In genomic region chr3:138351151-138351550, GRCh38 we compare ENCODE assay signal across 33 cellular contexts. TPM values are rescaled to one million over a fixed set of nuclear protein-coding genes. Genes with fewer than 3 reads are reported as not detected.
DNase-seq lines count a peak whose midpoint lies in the region; ATAC-seq and TF ChIP-seq lines count a peak whose summit lies in the region.
"Had no signal": no experiment of that assay in that cellular context is flagged by ENCODE, and none has a peak within 500 bp of the region (broad histone marks: within the 10 kb centered on the region; RNA-seq: fewer than 3 reads in every experiment).

No MANE protein-coding gene starts in this region.

- no peak overlapping the region for H3K4me2 ChIP-seq in trophoblast cell (ENCODE audit: low read length)
- H3K4me2 ChIP-seq: A549 had no signal

- H4K91ac ChIP-seq in trophoblast cell (ENCODE audit: low read depth, low read length), result no peak overlapping the region

- intact Hi-C loops in heart right ventricle (cut with DNase I) (loop anchor here in 3 of 10 donors (5.0 kb wide), 1 partner anchor 46 kb away; no protein-coding TSS in a partner anchor), Right ventricle myocardium inferior (cut with DNase I) (no loop called here), dorsolateral prefrontal cortex (cut with DNase I) (loop anchor here in 1 of 2 donors (5.0 kb wide), 1 partner anchor 46 kb away; no protein-coding TSS in a partner anchor)

- no peak overlapping the region for H3K18ac ChIP-seq in trophoblast cell (ENCODE audit: low read length)

- H3K27me3 ChIP-seq in heart right ventricle (peaks cover 0 to 14% (median 0%) of the 10 kb centered on the region in 7 donors), dorsolateral prefrontal cortex (no peaks in the 10 kb centered on the region), trophoblast cell (ENCODE audit: insufficient read depth, low read length) (no peaks in the 10 kb centered on the region)
- H3K27me3 ChIP-seq: SJCRH30 had no signal

- no peak overlapping the region for H3K23ac ChIP-seq in trophoblast cell (ENCODE audit: low read length)

- H3K14ac ChIP-seq in trophoblast cell (ENCODE audit: low read length), result no peak overlapping the region

- H2BK5ac ChIP-seq in trophoblast cell (ENCODE audit: low read depth, low read length, poor library complexity), result no peak overlapping the region

- H3K27ac ChIP-seq in heart right ventricle (peak overlapping the region in 9 of 10 donors; percentile 22 to 99 (median 94)), dorsolateral prefrontal cortex (peak overlapping the region in 36 of 59 donors; percentile 3 to 96 (median 88)), trophoblast cell (ENCODE audit: low read depth, low read length) (no peak overlapping the region)
- H3K27ac ChIP-seq: A549, neutrophil, SJCRH30, VCaP had no signal

- no peaks in the 10 kb centered on the region for H3K9me3 ChIP-seq in heart right ventricle
- no peaks in the 10 kb centered on the region for H3K9me3 ChIP-seq in trophoblast cell (ENCODE audit: insufficient read depth, low read depth, low read length)
- H3K9me3 ChIP-seq: A549, neutrophil, SJCRH30 had no signal

- ATAC-seq in heart right ventricle (no peak), Right ventricle myocardium inferior (no peak), GM19467 (IDR thresholded peaks at IDR 0.05; ENCODE audit: unreplicated experiment) (no peak)
- ATAC-seq: A549; activated CD4-positive, alpha-beta T cell treated with anti-CD3 and anti-CD28 coated beads for 36 hours; activated CD8-positive, alpha-beta T cell treated with anti-CD3 and anti-CD28 coated beads for 36 hours; HCT116; Panc1 had no signal

- H3K4me1 ChIP-seq in heart right ventricle, result peaks cover 0 to 75% (median 46%) of the 10 kb centered on the region in 9 donors
- peaks cover 8 to 14% of the 10 kb centered on the region in 2 experiments for H3K4me1 ChIP-seq in trophoblast cell (ENCODE audit: control insufficient read depth in 1 of 2, insufficient read depth in 2 of 2, low read length in 2 of 2)

- no peak overlapping the region for H2BK120ac ChIP-seq in trophoblast cell (ENCODE audit: insufficient read depth, low read length, poor library complexity)

- H3K4me3 ChIP-seq in heart right ventricle (peak overlapping the region in 3 of 10 donors; percentile 85 to 94 (median 93)), dorsolateral prefrontal cortex (peak overlapping the region in 8 of 59 donors; percentile 1 to 92 (median 78)), trophoblast cell (ENCODE audit: low read depth, low read length) (no peak overlapping the region)
- H3K4me3 ChIP-seq: A549, SJCRH30 had no signal

- H3K9ac ChIP-seq in trophoblast cell (ENCODE audit: low read length), result no peak overlapping the region

- peaks cover 0 to 15% (median 6%) of the 10 kb centered on the region in 9 donors for H3K36me3 ChIP-seq in heart right ventricle
- H3K36me3 ChIP-seq in trophoblast cell (ENCODE audit: control insufficient read depth in 1 of 2, insufficient read depth in 2 of 2, low read length in 2 of 2), result peaks cover 2% of the 10 kb centered on the region in 2 experiments
- H3K36me3 ChIP-seq: neutrophil, SJCRH30 had no signal

- DNase-seq in heart right ventricle (no peak), Right ventricle myocardium inferior (ENCODE audit: missing footprints) (no peak), dorsolateral prefrontal cortex (no peak), trophoblast cell (peak; percentile 83 to 93), NCI-H2196 (lab: John Stamatoyannopoulos, UW; ENCODE audit: unreplicated experiment) (no peak), activated gamma-delta T cell (lab: John Stamatoyannopoulos, UW) (no peak)
- DNase-seq in stimulated activated naive CD4-positive, alpha-beta T cell treated with Interleukin-2 at 50 U/mL for 16 hours (lab: John Stamatoyannopoulos, UW), result no peak
- DNase-seq: activated CD4-positive, alpha-beta T cell treated with anti-CD3 and anti-CD28 coated beads for 36 hours; activated CD8-positive, alpha-beta T cell treated with anti-CD3 and anti-CD28 coated beads for 36 hours; anterior cingulate cortex; Calu3; central memory CD4-positive, alpha-beta T cell; DMS79; hypothalamus; Kasumi-1; MV-4-11; NCI-H1436; NCI-H2081 treated with DMSO at 0.1 percent for 48 hours; NCI-H226; NCI-H69; SJCRH30; stimulated activated CD4-positive, alpha-beta T cell treated with anti-CD3 and anti-CD28 coated beads, Interleukin-15, amount 100 ng/mL, for 24 hours; stimulated activated CD4-positive, alpha-beta T cell treated with anti-CD3 and anti-CD28 coated beads, Interleukin-4, amount 100 ng/mL, for 4 hours; substantia nigra; SW 1271; T-helper 9 cell had no signal

- peaks cover 4% of the 10 kb centered on the region for H3K79me2 ChIP-seq in trophoblast cell (ENCODE audit: control insufficient read depth, insufficient read depth, low read length, poor library complexity)

- H3K4ac ChIP-seq in trophoblast cell (ENCODE audit: low read depth, low read length), result no peak overlapping the region

- TF ChIP-seq CTCF in heart right ventricle (IDR thresholded peaks at IDR 0.05) (no peak), dorsolateral prefrontal cortex (IDR thresholded peaks at IDR 0.05 in 54 of 56, conservative IDR thresholded peaks at IDR 0.05 in 2 of 56; ENCODE audit: low read depth in 1 of 56, partially characterized antibody in 56 of 56) (no peak)

- no peak overlapping the region for H2BK12ac ChIP-seq in trophoblast cell (ENCODE audit: low read length)

- H3K79me1 ChIP-seq in trophoblast cell (ENCODE audit: low read length), result peaks cover 14% of the 10 kb centered on the region

- H4K8ac ChIP-seq in trophoblast cell (ENCODE audit: low read depth, low read length), result no peak overlapping the region

- no peak overlapping the region for H4K12ac ChIP-seq in trophoblast cell (ENCODE audit: low read depth, low read length)

- no peak overlapping the region for H2AK5ac ChIP-seq in trophoblast cell (ENCODE audit: low read length)

- H2AFZ ChIP-seq in trophoblast cell (ENCODE audit: insufficient read depth, low read length, poor library complexity), result no peak overlapping the region

RNA-seq across cellular contexts. Expression of gene MRAS, which starts 2.8 kb away (rescaled TPM):
- total RNA-seq in heart right ventricle, result 100 to 1,000 TPM; 221 to 381 (median 266) TPM
- 100 to 1,000 TPM in 1 of 2 donors, 10 to 100 TPM in 1; 78.6 to 128 TPM for polyA plus RNA-seq in heart right ventricle
- total RNA-seq in Right ventricle myocardium inferior, result 396 TPM
- 100 to 1,000 TPM in 118 of 120 experiments, 10 to 100 TPM in 2; 92.4 to 559 (median 198) TPM for total RNA-seq in dorsolateral prefrontal cortex
- polyA plus RNA-seq in trophoblast cell (2013), result 22.2 and 22.6 TPM in 2 replicates

RNA-seq across cellular contexts. Expression of gene NME9, which starts 21.5 kb away (rescaled TPM):
- under 1 TPM in 1 of 10 donors, not detected in 9; 0.44 TPM for total RNA-seq in heart right ventricle
- polyA plus RNA-seq in heart right ventricle, result under 1 TPM in 1 of 2 donors, not detected in 1; 0.15 TPM
- not detected for total RNA-seq in Right ventricle myocardium inferior
- 10 to 100 TPM in 117 of 120 experiments, 1 to 10 TPM in 3; 7.8 to 32.2 (median 17.3) TPM for total RNA-seq in dorsolateral prefrontal cortex
- 0.15 and 0.25 TPM in 2 replicates for polyA plus RNA-seq in trophoblast cell (2013)
- total RNA-seq: Calu3, myocyte had no signal

Comparison
In these comparisons a context has a peak if more than half of its experiments do, and no peak if none do; other contexts are left out.
1. DNase-seq: peak in trophoblast cell (2 of 2); none in heart right ventricle (0 of 2), Right ventricle myocardium inferior (single experiment), dorsolateral prefrontal cortex (0 of 10), NCI-H2196 (single experiment), stimulated activated naive CD4-positive, alpha-beta T cell treated with Interleukin-2 at 50 U/mL for 16 hours (single experiment) and activated gamma-delta T cell (single experiment).